ENCODE assay signal across 1 cellular context in genomic region chr7:33887576-33887975, GRCh38.
TF ChIP-seq lines count a peak whose summit lies in the region.

No MANE protein-coding gene starts in this region.

TF ChIP-seq in IMR-90, 13 proteins besides CTCF, POLR2A, EP300 and RAD21:
- TF ChIP-seq MAZ (IDR thresholded peaks at IDR 0.05; ENCODE audit: borderline replicate concordance, low read depth, low read length) (no peak), BHLHE40 (IDR thresholded peaks at IDR 0.05; ENCODE audit: low read depth, low read length) (no peak), RFX5 (IDR thresholded peaks at IDR 0.05; ENCODE audit: low read depth, low read length) (no peak), FOS (IDR thresholded peaks at IDR 0.05; ENCODE audit: low read depth, low read length) (no peak), CEBPB (IDR thresholded peaks at IDR 0.05; ENCODE audit: low read depth, low read length) (no peak), USF2 (IDR thresholded peaks at IDR 0.05; ENCODE audit: low read depth, low read length) (no peak), SMC3 (IDR thresholded peaks at IDR 0.05; ENCODE audit: low read depth, low read length) (no peak), ELK1 (IDR thresholded peaks at IDR 0.05; ENCODE audit: borderline replicate concordance, low read depth, low read length) (no peak), MXI1 (IDR thresholded peaks at IDR 0.05; ENCODE audit: borderline replicate concordance, low read depth, low read length) (no peak), NFE2L2 (IDR thresholded peaks at IDR 0.05; ENCODE audit: low read depth, low read length) (no peak), MAFK (IDR thresholded peaks at IDR 0.05; ENCODE audit: low read depth, low read length) (no peak), RCOR1 (IDR thresholded peaks at IDR 0.05; ENCODE audit: insufficient replicate concordance, low read length) (no peak), CHD1 (IDR thresholded peaks at IDR 0.05; ENCODE audit: low read depth, low read length) (no peak)
